Comparison of ENCODE assay signal across 8 cellular contexts in genomic region chr14:102086346-102086971, GRCh38. TPM values are rescaled to one million over a fixed set of nuclear protein-coding genes. Genes with fewer than 3 reads are reported as not detected.
DNase-seq lines count a peak whose midpoint lies in the region; ATAC-seq and TF ChIP-seq lines count a peak whose summit lies in the region.

No MANE protein-coding gene starts in this region.

- H3K4me3 ChIP-seq in iPS-18a (ENCODE audit: low read length) (peak overlapping the region; percentile 93), smooth muscle cell (peak overlapping the region; percentile 88)

- ATAC-seq in GM18909 (IDR thresholded peaks at IDR 0.05; ENCODE audit: poor library complexity, unreplicated experiment) (peak; percentile 27), HG03354 (IDR thresholded peaks at IDR 0.05; ENCODE audit: poor library complexity, severe bottlenecking, unreplicated experiment) (peak; percentile 45)

- peak overlapping the region; percentile 90 for H3K4me2 ChIP-seq in smooth muscle cell

- peak; percentile 58 for DNase-seq in AG08395 (ENCODE audit: low spot score)
- peak; percentile 2 for DNase-seq in SKM-1 treated with dmso at 0.1 percent for 144 hours (lab: John Stamatoyannopoulos, UW; ENCODE audit: unreplicated experiment)
- DNase-seq in astrocyte of the hippocampus (ENCODE audit: low read depth, low spot score) = peak; percentile 78
- DNase-seq in smooth muscle cell (lab: John Stamatoyannopoulos, UW; ENCODE audit: unreplicated experiment) = no peak
- DNase-seq in HPDE6-E6E7 (ENCODE audit: extremely low spot score) = no peak

- peaks cover 49% of the 10 kb centered on the region for H4K20me1 ChIP-seq in smooth muscle cell (ENCODE audit: low read depth)

- H3K79me2 ChIP-seq in smooth muscle cell (ENCODE audit: low read depth) = peaks cover 49% of the 10 kb centered on the region

- H3K9me3 ChIP-seq in iPS-18a (ENCODE audit: control insufficient read depth, low read depth, low read length) (no peaks in the 10 kb centered on the region), smooth muscle cell (replicated peaks; ENCODE audit: low read depth) (no peaks in the 10 kb centered on the region)

- H3F3A ChIP-seq in smooth muscle cell (ENCODE audit: low read depth) = peaks cover 28% of the 10 kb centered on the region

- peak overlapping the region; percentile 73 for H3K27ac ChIP-seq in iPS-18a (ENCODE audit: low read length)
- peak overlapping the region; percentile 96 for H3K27ac ChIP-seq in smooth muscle cell (ENCODE audit: low read depth)

- H3K27me3 ChIP-seq in iPS-18a (ENCODE audit: control insufficient read depth, insufficient read depth, low read length) (no peaks in the 10 kb centered on the region), smooth muscle cell (ENCODE audit: low read depth) (no peaks in the 10 kb centered on the region)

- TF ChIP-seq CTCF in smooth muscle cell (IDR thresholded peaks at IDR 0.05; ENCODE audit: borderline replicate concordance, insufficient read depth, poor library complexity, severe bottlenecking) = no peak

- peak overlapping the region; percentile 97 for H3K9ac ChIP-seq in iPS-18a (ENCODE audit: low read length)
- H3K9ac ChIP-seq in smooth muscle cell (ENCODE audit: low read depth) = peak overlapping the region; percentile 99

- no peak overlapping the region for H2AFZ ChIP-seq in smooth muscle cell (ENCODE audit: low read depth)

- H3K4me1 ChIP-seq in iPS-18a (ENCODE audit: control insufficient read depth, low read depth, low read length) = peaks cover 15% of the 10 kb centered on the region
- H3K4me1 ChIP-seq in smooth muscle cell (ENCODE audit: low read depth) = peaks cover 32% of the 10 kb centered on the region

- H3K36me3 ChIP-seq in iPS-18a (ENCODE audit: control insufficient read depth, low read depth, low read length) (peaks cover 44% of the 10 kb centered on the region), smooth muscle cell (ENCODE audit: low read depth) (peaks cover 28% of the 10 kb centered on the region)

- WGBS in smooth muscle cell (ENCODE audit: low lambda C conversion rate) = under 1% methylated on average over 36 of the region's 73 CpGs

RNA-seq across cellular contexts. Expression of gene HSP90AA1, which starts 0.4 kb away (rescaled TPM):
- total RNA-seq in smooth muscle cell = 436 and 568 TPM in 2 replicates
- polyA plus RNA-seq in smooth muscle cell = 353 and 446 TPM in 2 replicates

RNA-seq across cellular contexts. Expression of gene WDR20, which starts 53.2 kb away (rescaled TPM):
- 12.0 and 22.8 TPM in 2 replicates for total RNA-seq in smooth muscle cell
- 19.4 and 20.4 TPM in 2 replicates for polyA plus RNA-seq in smooth muscle cell

Comparison
In these comparisons a context has a peak if more than half of its experiments do, and no peak if none do; other contexts are left out.
1. DNase-seq: peak in AG08395 (single experiment), SKM-1 treated with dmso at 0.1 percent for 144 hours (single experiment) and astrocyte of the hippocampus (single experiment); none in smooth muscle cell (single experiment) and HPDE6-E6E7 (single experiment).